In genomic region chr3:127822166-127822835, GRCh38 we compare ENCODE assay signal across 8 cellular contexts. TPM values are rescaled to one million over a fixed set of nuclear protein-coding genes. Genes with fewer than 3 reads are reported as not detected.
DNase-seq lines count a peak whose midpoint lies in the region; ATAC-seq, FAIRE-seq and TF ChIP-seq lines count a peak whose summit lies in the region.

Gene MGLL (minus strand): TSS chr3:127822515. CDS start chr3:127822318, 197 bp downstream.

- H3K9me3 Mint-ChIP-seq in activated naive CD8-positive, alpha-beta T cell treated with anti-CD3 and anti-CD28 coated beads, Interleukin-2, amount 50 U/mL, for 24 hours, result peaks cover 9% of the 10 kb centered on the region

- H3K36me3 ChIP-seq in A673 (ENCODE audit: insufficient read depth, low read length, poor library complexity, severe bottlenecking) (no peaks in the 10 kb centered on the region), KMS-11 (ENCODE audit: insufficient read depth) (no peaks in the 10 kb centered on the region), heart right ventricle (peaks cover 0 to 30% (median 4%) of the 10 kb centered on the region in 9 donors), pancreas (no peaks in the 10 kb centered on the region)

- no peak within 1 kb of the TSS for H3K27ac ChIP-seq in A673 (ENCODE audit: low read depth, low read length, poor library complexity, severe bottlenecking)
- H3K27ac ChIP-seq in KMS-11, result no peak within 1 kb of the TSS
- H3K27ac ChIP-seq in heart right ventricle, result peak within 1 kb of the TSS; percentile 74 to 98 (median 95)
- H3K27ac ChIP-seq in pancreas, result no peak within 1 kb of the TSS

- H3K4me2 ChIP-seq in KMS-11, result peak within 1 kb of the TSS; percentile 21; the same call in 1 of the 2 replicates

- TF ChIP-seq CTCF in A673 (conservative IDR thresholded peaks at IDR 0.05; ENCODE audit: low read depth, low read length), result no peak
- TF ChIP-seq CTCF in KMS-11 (conservative IDR thresholded peaks at IDR 0.05; ENCODE audit: low read depth, low read length), result no peak
- no peak for TF ChIP-seq CTCF in heart right ventricle (IDR thresholded peaks at IDR 0.05)
- no peak for TF ChIP-seq CTCF in pancreas (IDR thresholded peaks at IDR 0.05)

- no peak for FAIRE-seq in pancreas (lab: Jason Lieb, UNC)

- 1 to 2% methylated on average over 35 of the region's 35 CpGs for WGBS in heart right ventricle, 2 donors
- WGBS in pancreas, 2 donors, result 5 to 6% methylated on average over 35 of the region's 35 CpGs

- H3K9ac ChIP-seq in KMS-11, result peak within 1 kb of the TSS; percentile 27; the same call in 1 of the 2 replicates

- ATAC-seq in GM18498 (IDR thresholded peaks at IDR 0.05; ENCODE audit: unreplicated experiment) (peak; percentile 4), heart right ventricle (peak; percentile 45 to 73 (median 56)), pancreas (peak; percentile 16 to 36 (median 25))
- ATAC-seq in activated naive CD8-positive, alpha-beta T cell treated with anti-CD3 and anti-CD28 coated beads, Interleukin-2, amount 50 U/mL, for 24 hours, result peak; percentile 21

- H3K4me3 Mint-ChIP-seq in activated naive CD8-positive, alpha-beta T cell treated with anti-CD3 and anti-CD28 coated beads, Interleukin-2, amount 50 U/mL, for 24 hours, result peak within 1 kb of the TSS; percentile 80

- POLR2A ChIA-PET in A673 (lab: Charles Lee; ENCODE audit: low non-redundant PET), result no interaction called here

- peaks cover 15% of the 10 kb centered on the region for H3K4me1 ChIP-seq in A673 (ENCODE audit: insufficient read depth, low read length, poor library complexity, severe bottlenecking)
- H3K4me1 ChIP-seq in KMS-11 (ENCODE audit: low read depth, poor library complexity, severe bottlenecking), result no peaks in the 10 kb centered on the region
- peaks cover 6 to 54% (median 37%) of the 10 kb centered on the region in 9 donors for H3K4me1 ChIP-seq in heart right ventricle
- H3K4me1 ChIP-seq in pancreas, result peaks cover 0 to 5% (median 0%) of the 10 kb centered on the region in 3 donors

- no TSS peak for BruUV-seq in A673 (replicated peaks; lab: Mats Ljungman, UMichigan)

- H3K4me3 ChIP-seq in A673 (ENCODE audit: low read depth, low read length, poor library complexity, severe bottlenecking) (peak within 1 kb of the TSS; percentile 55), KMS-11 (IDR thresholded peaks at IDR 0.05; ENCODE audit: insufficient read depth, low read depth, low read length) (no peak within 1 kb of the TSS), heart right ventricle (peak within 1 kb of the TSS; percentile 32 to 92 (median 84)), pancreas (peak within 1 kb of the TSS; percentile 29 to 65 (median 45))

- peaks cover 27% of the 10 kb centered on the region for H3K27me3 ChIP-seq in A673 (replicated peaks; ENCODE audit: insufficient read depth, low read depth, low read length, poor library complexity)
- no peaks in the 10 kb centered on the region for H3K27me3 ChIP-seq in KMS-11 (ENCODE audit: insufficient read depth, low read depth)
- no peaks in the 10 kb centered on the region for H3K27me3 ChIP-seq in heart right ventricle
- no peaks in the 10 kb centered on the region for H3K27me3 ChIP-seq in pancreas

- no peaks in the 10 kb centered on the region for H4K20me1 ChIP-seq in KMS-11 (ENCODE audit: insufficient read depth)

- H3K27me3 Mint-ChIP-seq in activated naive CD8-positive, alpha-beta T cell treated with anti-CD3 and anti-CD28 coated beads, Interleukin-2, amount 50 U/mL, for 24 hours, result peaks cover 60% of the 10 kb centered on the region

- H3K4me1 Mint-ChIP-seq in activated naive CD8-positive, alpha-beta T cell treated with anti-CD3 and anti-CD28 coated beads, Interleukin-2, amount 50 U/mL, for 24 hours, result peaks cover 15% of the 10 kb centered on the region

- H2AFZ ChIP-seq in KMS-11 (ENCODE audit: low read depth), result peak within 1 kb of the TSS; percentile 80

- no peak within 1 kb of the TSS for H3K27ac Mint-ChIP-seq in activated naive CD8-positive, alpha-beta T cell treated with anti-CD3 and anti-CD28 coated beads, Interleukin-2, amount 50 U/mL, for 24 hours

- peak; percentile 26 for DNase-seq in A673 (ENCODE audit: low spot score)
- peak; percentile 12 for DNase-seq in activated naive CD8-positive, alpha-beta T cell treated with anti-CD3 and anti-CD28 coated beads, Interleukin-2, amount 50 U/mL, for 24 hours
- peak; percentile 51 to 55 for DNase-seq in heart right ventricle
- peak in 1 of 6 donors; percentile 63 for DNase-seq in pancreas
- DNase-seq in NCI-H2107 treated with DMSO at 0.1 percent for 48 hours (lab: John Stamatoyannopoulos, UW; ENCODE audit: unreplicated experiment), result no peak
- DNase-seq in inferior parietal cortex (ENCODE audit: extremely low spot score), result no peak

- no peaks in the 10 kb centered on the region for H3K79me2 ChIP-seq in KMS-11 (ENCODE audit: insufficient read depth, low read depth)

- intact Hi-C loops in A673 (cut with micrococcal nuclease; ENCODE audit: unreplicated experiment) (no loop called here), heart right ventricle (cut with DNase I) (loop anchor here in 9 of 10 donors (2.0 to 10.0 kb wide), 10 partner anchors 35 to 228 kb away; partner anchors contain the start of genes MCM2 (in 1 of the 9) and TPRA1 (in 1 of the 9)), pancreas (cut with DNase I) (loop anchor here in 1 of 3 donors (10.0 kb wide), 1 partner anchor 158 kb away; no protein-coding TSS in a partner anchor)

- CTCF ChIA-PET in A673 (lab: Charles Lee), result no interaction called here

- no peaks in the 10 kb centered on the region for H3K9me3 ChIP-seq in A673 (ENCODE audit: low read depth, low read length, poor library complexity, severe bottlenecking)
- peaks cover 0 to 6% (median 0%) of the 10 kb centered on the region in 11 donors for H3K9me3 ChIP-seq in heart right ventricle
- H3K9me3 ChIP-seq in pancreas, result no peaks in the 10 kb centered on the region

- H3K36me3 Mint-ChIP-seq in activated naive CD8-positive, alpha-beta T cell treated with anti-CD3 and anti-CD28 coated beads, Interleukin-2, amount 50 U/mL, for 24 hours (ENCODE audit: low read depth), result no peaks in the 10 kb centered on the region

RNA-seq across cellular contexts. Expression of gene MGLL, which starts in this region (rescaled TPM):
- total RNA-seq in A673 (2021), result 0.39 and 0.90 TPM in 2 replicates
- 100 to 1,000 TPM in 1 of 10 donors, 10 to 100 TPM in 9; 52.0 to 103 (median 69.7) TPM for total RNA-seq in heart right ventricle
- 10 to 100 TPM; 35.7 to 61.5 TPM for polyA plus RNA-seq in heart right ventricle
- 10 to 100 TPM in 1 of 6 donors, 1 to 10 TPM in 5; 3.3 to 11.4 (median 7.5) TPM for total RNA-seq in pancreas
- 1 to 10 TPM; 5.2 to 5.9 TPM for polyA plus RNA-seq in pancreas

Comparison
In these comparisons a context has a peak if more than half of its experiments do, and no peak if none do; other contexts are left out.
1. RNA of gene MGLL (total RNA-seq): 52.0 to 103 TPM in heart right ventricle; 3.3 to 11.4 TPM in pancreas and 0.39 to 0.90 TPM in A673; every median in the first group is over 4 times any median in the second.
2. RNA of gene MGLL (polyA plus RNA-seq): 35.7 to 61.5 TPM in heart right ventricle; 5.2 to 5.9 TPM in pancreas; every median in the first group is over 4 times any median in the second.
3. Peak in DNase-seq and H3K4me3 ChIP-seq in A673; RNA of the gene not detected or under 1 TPM.
4. DNase-seq: peak in activated naive CD8-positive, alpha-beta T cell treated with anti-CD3 and anti-CD28 coated beads, Interleukin-2, amount 50 U/mL, for 24 hours (single experiment) and heart right ventricle (2 of 2); none in NCI-H2107 treated with DMSO at 0.1 percent for 48 hours (single experiment) and inferior parietal cortex (single experiment).
5. H3K27ac ChIP-seq: peak in heart right ventricle (10 of 10); none in A673 (single experiment), KMS-11 (single experiment) and pancreas (0 of 4).
6. ATAC-seq: peak in every context shown above with its lines; median percentile 56 in heart right ventricle; 25 in pancreas; 21 in activated naive CD8-positive, alpha-beta T cell treated with anti-CD3 and anti-CD28 coated beads, Interleukin-2, amount 50 U/mL, for 24 hours; 4 in GM18498.